In genomic region chr15:31222769-31223345, GRCh38 we compare ENCODE assay signal across 13 cellular contexts.
DNase-seq lines count a peak whose midpoint lies in the region; ATAC-seq, FAIRE-seq and TF ChIP-seq lines count a peak whose summit lies in the region.
"Had no signal": no experiment of that assay in that cellular context is flagged by ENCODE, and none has a peak within 500 bp of the region (broad histone marks: within the 10 kb centered on the region; RNA-seq: fewer than 3 reads in every experiment).

No MANE protein-coding gene starts in this region.

- no peaks in the 10 kb centered on the region for H3K9me3 ChIP-seq in right cardiac atrium (ENCODE audit: control insufficient read depth, low read length)
- no peaks in the 10 kb centered on the region for H3K9me3 ChIP-seq in left lung
- no peaks in the 10 kb centered on the region for H3K9me3 ChIP-seq in aorta (ENCODE audit: control insufficient read depth, low read length)
- no peaks in the 10 kb centered on the region for H3K9me3 ChIP-seq in gastrocnemius medialis
- H3K9me3 ChIP-seq: colonic mucosa, sigmoid colon had no signal

- ATAC-seq in right cardiac atrium: peak; percentile 14 to 22
- ATAC-seq in Right ventricle myocardium inferior: no peak
- ATAC-seq in left lung: peak; percentile 59
- peak; percentile 23 for ATAC-seq in aorta (ENCODE audit: low FRiP score)
- no peak for ATAC-seq in gastrocnemius medialis

- in situ Hi-C loops in gastrocnemius medialis (cut with MboI; ENCODE audit: low sequenced_read_pairs in 4 of 4): loop anchor here in 2 of 4 donors (25.0 kb wide), 1 partner anchor 214 kb away; no protein-coding TSS in a partner anchor

- H3K4me3 ChIP-seq in right cardiac atrium (ENCODE audit: low read length) (no peak overlapping the region), left lung (peak overlapping the region in 1 of 2 donors; percentile 27), aorta (ENCODE audit: low read length in 2 of 2) (no peak overlapping the region), gastrocnemius medialis (no peak overlapping the region)
- H3K4me3 ChIP-seq: colonic mucosa had no signal

- H3K36me3 ChIP-seq in left lung (no peaks in the 10 kb centered on the region), aorta (ENCODE audit: control insufficient read depth in 1 of 2, insufficient read depth in 2 of 2, low read length in 1 of 2) (no peaks in the 10 kb centered on the region), gastrocnemius medialis (no peaks in the 10 kb centered on the region)
- H3K36me3 ChIP-seq: colonic mucosa, sigmoid colon had no signal

- TF ChIP-seq POLR2A in gastrocnemius medialis (IDR thresholded peaks at IDR 0.05): no peak

- H3K27ac ChIP-seq in right cardiac atrium (ENCODE audit: low read length): no peak overlapping the region
- H3K27ac ChIP-seq in left lung: peak overlapping the region in 1 of 2 donors; percentile 89
- no peak overlapping the region for H3K27ac ChIP-seq in aorta (ENCODE audit: low read depth in 1 of 2, low read length in 2 of 2)
- H3K27ac ChIP-seq in gastrocnemius medialis: no peak overlapping the region
- H3K27ac ChIP-seq: colonic mucosa, sigmoid colon had no signal

- DNase-seq in right cardiac atrium (peak in 2 of 3 donors; percentile 27 to 35), Right ventricle myocardium inferior (ENCODE audit: missing footprints) (no peak), NCI-H1417 treated with DMSO at 0.1 percent for 48 hours (lab: John Stamatoyannopoulos, UW) (peak; percentile 79), left lung (peak; percentile 46 to 48), aorta (no peak), frontal cortex (ENCODE audit: low spot score in 2 of 2) (no peak), gastrocnemius medialis (no peak), DMS53 (lab: John Stamatoyannopoulos, UW) (no peak)
- DNase-seq: colonic mucosa, NCI-H1694, OCI-M1, sigmoid colon, substantia nigra had no signal

- H3K4me1 ChIP-seq in right cardiac atrium (ENCODE audit: control insufficient read depth, insufficient read depth, low read length) (peaks cover 4% of the 10 kb centered on the region), left lung (peaks cover 15 to 50% of the 10 kb centered on the region in 2 donors), aorta (ENCODE audit: control insufficient read depth in 1 of 2, insufficient read depth in 2 of 2, low read length in 2 of 2) (peaks cover 0 to 3% of the 10 kb centered on the region in 2 donors), gastrocnemius medialis (peaks cover 15 to 27% of the 10 kb centered on the region in 2 donors)
- H3K4me1 ChIP-seq: colonic mucosa had no signal

- intact Hi-C loops in right cardiac atrium (cut with DNase I) (no loop called here), Right ventricle myocardium inferior (cut with DNase I) (no loop called here), left lung (cut with DNase I) (no loop called here), aorta (cut with DNase I) (loop anchor here in 1 of 2 donors (10.0 kb wide), 1 partner anchor 102 kb away; the partner anchor contains the start of gene KLF13), gastrocnemius medialis (cut with DNase I; ENCODE audit: low total_unique reads) (loop anchor here (2.0 kb wide), 1 partner anchor 176 kb away; no protein-coding TSS in a partner anchor)

- H3K27me3 ChIP-seq in right cardiac atrium (ENCODE audit: control insufficient read depth, insufficient read depth) (no peaks in the 10 kb centered on the region), left lung (no peaks in the 10 kb centered on the region), aorta (ENCODE audit: control insufficient read depth in 1 of 2, insufficient read depth in 2 of 2, low read length in 1 of 2) (no peaks in the 10 kb centered on the region), gastrocnemius medialis (no peaks in the 10 kb centered on the region)
- H3K27me3 ChIP-seq: colonic mucosa, sigmoid colon had no signal

- no peak for FAIRE-seq in frontal cortex (lab: Jason Lieb, UNC)

- WGBS in right cardiac atrium: 70% methylated on average over 10 of the region's 10 CpGs
- 86 to 90% methylated on average over 10 of the region's 10 CpGs for WGBS in aorta, 2 donors

- TF ChIP-seq CTCF in left lung (IDR thresholded peaks at IDR 0.05): no peak
- TF ChIP-seq CTCF in gastrocnemius medialis (IDR thresholded peaks at IDR 0.05 in 4 of 5, conservative IDR thresholded peaks at IDR 0.05 in 1 of 5): no peak

Comparison
In these comparisons a context has a peak if more than half of its experiments do, and no peak if none do; other contexts are left out.
1. ATAC-seq: peak in right cardiac atrium (2 of 2), left lung (single experiment) and aorta (single experiment); none in Right ventricle myocardium inferior (single experiment) and gastrocnemius medialis (0 of 2).
2. DNase-seq: peak in right cardiac atrium (2 of 3), NCI-H1417 treated with DMSO at 0.1 percent for 48 hours (single experiment) and left lung (2 of 2); none in Right ventricle myocardium inferior (single experiment), aorta (0 of 2), frontal cortex (0 of 2), gastrocnemius medialis (0 of 2) and DMS53 (single experiment).